10 cellular contexts compared by ENCODE assay signal in the genomic region with DNA sequence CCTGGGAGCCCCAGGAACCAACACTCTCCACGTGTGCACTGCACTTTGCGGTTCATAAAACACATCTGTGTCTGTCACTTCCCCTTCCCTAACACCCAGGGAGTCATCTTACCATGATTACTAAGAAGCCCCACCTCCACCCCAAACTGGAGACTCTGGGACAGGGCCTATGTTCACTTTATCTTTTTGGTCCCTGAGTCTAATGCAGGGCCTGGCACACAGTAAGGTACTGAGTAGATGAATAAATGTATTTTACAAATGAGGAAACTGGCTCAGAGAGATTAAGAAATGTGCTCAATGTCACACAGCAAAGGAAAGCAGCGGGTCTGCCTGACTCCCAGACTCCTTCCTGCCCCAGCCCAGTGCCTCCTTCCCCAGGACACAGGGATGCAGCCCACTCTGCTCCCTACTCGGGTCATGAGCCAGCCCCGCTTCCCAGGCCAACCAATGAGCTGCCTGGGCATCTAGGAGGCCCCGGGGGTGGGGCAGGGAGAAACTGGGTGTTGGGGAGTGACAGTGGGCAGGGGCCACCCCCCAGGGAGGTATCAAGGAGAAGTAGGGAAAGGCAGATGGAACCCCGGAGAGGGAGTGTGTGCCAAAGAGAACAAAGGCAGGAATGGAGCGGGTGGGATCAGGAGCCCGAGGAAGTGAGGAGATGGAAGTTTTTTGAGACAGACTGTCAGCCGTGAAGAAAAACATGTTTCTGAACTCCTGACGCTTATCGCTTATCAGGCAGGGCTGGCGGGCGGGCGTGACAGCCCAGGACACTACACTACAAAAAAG. TPM values are rescaled to one million over a fixed set of nuclear protein-coding genes. Genes with fewer than 3 reads are reported as not detected.
DNase-seq lines count a peak whose midpoint lies in the region; ATAC-seq and TF ChIP-seq lines count a peak whose summit lies in the region.
"Had no signal": no experiment of that assay in that cellular context is flagged by ENCODE, and none has a peak within 500 bp of the region (broad histone marks: within the 10 kb centered on the region; RNA-seq: fewer than 3 reads in every experiment).

No MANE protein-coding gene starts in this region.

- H3K4me1 Mint-ChIP-seq in activated naive CD4-positive, alpha-beta T cell treated with anti-CD3 and anti-CD28 coated beads, Interleukin-2, amount 10 ng/mL, durations not matched to agents 7 days and 5 days: no peaks in the 10 kb centered on the region

- H3K79me2 ChIP-seq in smooth muscle cell (ENCODE audit: low read depth): peaks cover 64% of the 10 kb centered on the region

- peak; percentile 36 for ATAC-seq in Right ventricle myocardium superior (ENCODE audit: poor library complexity)
- ATAC-seq in GM21367 (IDR thresholded peaks at IDR 0.05; ENCODE audit: unreplicated experiment): no peak
- ATAC-seq in HG02973 (IDR thresholded peaks at IDR 0.05; ENCODE audit: unreplicated experiment): no peak
- ATAC-seq: activated T-cell treated with anti-CD3 and anti-CD28 coated beads, Interleukin-2, amount 50 U/mL, for 4 hours had no signal

- H3K4me2 ChIP-seq in smooth muscle cell: peak overlapping the region; percentile 37

- peak overlapping the region; percentile 6 for H3K9ac ChIP-seq in smooth muscle cell (ENCODE audit: low read depth)

- no peaks in the 10 kb centered on the region for H3K9me3 Mint-ChIP-seq in activated naive CD4-positive, alpha-beta T cell treated with anti-CD3 and anti-CD28 coated beads, Interleukin-2, amount 10 ng/mL, durations not matched to agents 7 days and 5 days
- H3K9me3 Mint-ChIP-seq: activated T-cell treated with anti-CD3 and anti-CD28 coated beads, Interleukin-2, amount 50 U/mL, for 4 hours had no signal

- peak; percentile 56 for DNase-seq in H4 (ENCODE audit: low spot score)
- DNase-seq in SJSA1 (ENCODE audit: low read depth in 1 of 2, low spot score in 2 of 2): no peak
- DNase-seq in Right ventricle myocardium superior: peak; percentile 56
- no peak for DNase-seq in smooth muscle cell (lab: John Stamatoyannopoulos, UW; ENCODE audit: unreplicated experiment)
- DNase-seq in midbrain (lab: John Stamatoyannopoulos, UW): no peak
- no peak for DNase-seq in activated naive CD4-positive, alpha-beta T cell treated with anti-CD3 and anti-CD28 coated beads, Interleukin-2, amount 10 ng/mL, durations not matched to agents 7 days and 5 days
- DNase-seq: activated T-cell treated with anti-CD3 and anti-CD28 coated beads, Interleukin-2, amount 50 U/mL, for 4 hours; NCI-H1694 had no signal

- H4K20me1 ChIP-seq in smooth muscle cell (ENCODE audit: low read depth): peaks cover 76% of the 10 kb centered on the region

- CTCF ChIA-PET in activated naive CD4-positive, alpha-beta T cell treated with anti-CD3 and anti-CD28 coated beads, Interleukin-2, amount 10 ng/mL, durations not matched to agents 7 days and 5 days (lab: Charles Lee): no interaction called here

- no peak overlapping the region for H3K4me3 Mint-ChIP-seq in activated naive CD4-positive, alpha-beta T cell treated with anti-CD3 and anti-CD28 coated beads, Interleukin-2, amount 10 ng/mL, durations not matched to agents 7 days and 5 days
- H3K4me3 Mint-ChIP-seq: activated T-cell treated with anti-CD3 and anti-CD28 coated beads, Interleukin-2, amount 50 U/mL, for 4 hours had no signal

- peak overlapping the region; percentile 75 for H3K27ac ChIP-seq in SJSA1
- H3K27ac ChIP-seq in smooth muscle cell (ENCODE audit: low read depth): peak overlapping the region; percentile 96

- 18% methylated on average over 15 of the region's 15 CpGs for WGBS in smooth muscle cell (ENCODE audit: low lambda C conversion rate)

- H3K9me3 ChIP-seq in SJSA1 (replicated peaks): no peaks in the 10 kb centered on the region
- no peaks in the 10 kb centered on the region for H3K9me3 ChIP-seq in smooth muscle cell (replicated peaks; ENCODE audit: low read depth)

- H3K27ac Mint-ChIP-seq in activated naive CD4-positive, alpha-beta T cell treated with anti-CD3 and anti-CD28 coated beads, Interleukin-2, amount 10 ng/mL, durations not matched to agents 7 days and 5 days: no peak overlapping the region

- peaks cover 8% of the 10 kb centered on the region for H3K36me3 ChIP-seq in SJSA1
- H3K36me3 ChIP-seq in smooth muscle cell (ENCODE audit: low read depth): no peaks in the 10 kb centered on the region

- no peaks in the 10 kb centered on the region for H3K27me3 ChIP-seq in SJSA1 (replicated peaks)
- no peaks in the 10 kb centered on the region for H3K27me3 ChIP-seq in smooth muscle cell (ENCODE audit: low read depth)

- H3F3A ChIP-seq in smooth muscle cell (ENCODE audit: low read depth): peaks cover 17% of the 10 kb centered on the region

- no peak for TF ChIP-seq CTCF in smooth muscle cell (IDR thresholded peaks at IDR 0.05; ENCODE audit: borderline replicate concordance, insufficient read depth, poor library complexity, severe bottlenecking)

- H3K36me3 Mint-ChIP-seq in activated naive CD4-positive, alpha-beta T cell treated with anti-CD3 and anti-CD28 coated beads, Interleukin-2, amount 10 ng/mL, durations not matched to agents 7 days and 5 days: no peaks in the 10 kb centered on the region

- H2AFZ ChIP-seq in smooth muscle cell (ENCODE audit: low read depth): no peak overlapping the region

- intact Hi-C loops in Right ventricle myocardium superior (cut with DNase I): no loop called here

- peaks cover 13% of the 10 kb centered on the region for H3K27me3 Mint-ChIP-seq in activated naive CD4-positive, alpha-beta T cell treated with anti-CD3 and anti-CD28 coated beads, Interleukin-2, amount 10 ng/mL, durations not matched to agents 7 days and 5 days

- peaks cover 53% of the 10 kb centered on the region for H3K4me1 ChIP-seq in SJSA1 (replicated peaks)
- H3K4me1 ChIP-seq in smooth muscle cell (ENCODE audit: low read depth): peaks cover 27% of the 10 kb centered on the region

- H3K4me3 ChIP-seq in SJSA1 (no peak overlapping the region), smooth muscle cell (no peak overlapping the region)

RNA-seq across cellular contexts. Expression of a gene that starts 30.5 kb away (rescaled TPM):
- 8.7 and 10.1 TPM in 2 replicates for total RNA-seq in H4 (2014; rRNA removed; shearing (Covaris generic))
- total RNA-seq in SJSA1 (2014; rRNA removed; shearing (Covaris generic)): 12.1 and 19.3 TPM in 2 replicates
- total RNA-seq in Right ventricle myocardium superior (15.0 TPM), smooth muscle cell (14.3 and 16.4 TPM in 2 replicates)
- polyA plus RNA-seq in smooth muscle cell: 32.4 and 35.0 TPM in 2 replicates

Comparison
In these comparisons a context has a peak if more than half of its experiments do, and no peak if none do; other contexts are left out.
1. DNase-seq: peak in H4 (single experiment) and Right ventricle myocardium superior (single experiment); none in SJSA1 (0 of 2), smooth muscle cell (single experiment), midbrain (single experiment) and activated naive CD4-positive, alpha-beta T cell treated with anti-CD3 and anti-CD28 coated beads, Interleukin-2, amount 10 ng/mL, durations not matched to agents 7 days and 5 days (single experiment).